Comparison of ENCODE assay signal across 24 cellular contexts in genomic region chr6:28862077-28862476, GRCh38.
"Had no signal": no experiment of that assay in that cellular context is flagged by ENCODE, and none has a peak within 500 bp of the region (broad histone marks: within the 10 kb centered on the region; RNA-seq: fewer than 3 reads in every experiment).

No MANE protein-coding gene starts in this region.

- H3K27me3 ChIP-seq: body of pancreas, thyroid gland had no signal

- H3K4me3 ChIP-seq: body of pancreas, gastrocnemius medialis, left lung, lung, thyroid gland had no signal

- H3K9me3 Mint-ChIP-seq: stimulated activated naive CD8-positive, alpha-beta T cell treated with anti-CD3 and anti-CD28 coated beads, Interleukin-15, Interleukin-2, amounts not matched to agents 100 ng/mL and 50 ng/mL, for 24 hours had no signal

- H3K4me3 Mint-ChIP-seq: activated CD8-positive, alpha-beta T cell treated with anti-CD3 and anti-CD28 coated beads, Interleukin-2, amount 10 ng/mL, durations not matched to agents 7 days and 5 days; stimulated activated naive CD8-positive, alpha-beta T cell treated with anti-CD3 and anti-CD28 coated beads, Interleukin-15, Interleukin-2, amounts not matched to agents 100 ng/mL and 50 ng/mL, for 24 hours had no signal

- H3K36me3 ChIP-seq: gastrocnemius medialis, left lung, thyroid gland had no signal

- DNase-seq: activated CD4-positive, alpha-beta T cell treated with anti-CD3 and anti-CD28 coated beads, Interleukin-2, amount 50 U/mL, for 1 hour; activated CD4-positive, CD25-positive, alpha-beta regulatory T cell treated with anti-CD3 and anti-CD28 coated beads, Interleukin-2, amount 50 U/mL, for 72 hours; activated CD8-positive, alpha-beta T cell treated with anti-CD3 and anti-CD28 coated beads, Interleukin-2, amount 10 ng/mL, durations not matched to agents 7 days and 5 days; activated naive CD4-positive, alpha-beta T cell treated with Interleukin-2 at 50 U/mL for 16 hours; anterior cingulate cortex; body of pancreas; effector memory CD4-positive, alpha-beta T cell; gastrocnemius medialis; hippocampal formation; kidney glomerular epithelial cell; left lung; naive thymus-derived CD8-positive, alpha-beta T cell; nucleus accumbens; right cardiac atrium; stimulated activated CD4-positive, alpha-beta T cell treated with anti-CD3 and anti-CD28 coated beads, Interleukin-12 subunit alpha, Interleukin-12 subunit beta, amount 100 ng/mL, for 4 hours; stimulated activated CD4-positive, alpha-beta T cell treated with anti-CD3 and anti-CD28 coated beads, Interleukin-4, amount 100 ng/mL, for 4 hours; SW 1271; thyroid gland; WERI-Rb-1 had no signal

- H3K27ac Mint-ChIP-seq: activated CD8-positive, alpha-beta T cell treated with anti-CD3 and anti-CD28 coated beads, Interleukin-2, amount 10 ng/mL, durations not matched to agents 7 days and 5 days; activated T-helper 2 cell treated with anti-CD3 and anti-CD28 coated beads, Interferon-gamma antibody, Interleukin-2, Interleukin-4, amounts not matched to agents 10 μg/mL and 5 μg/mL and 100 μg/mL, durations not matched to agents 14 hours and 24 hours and 36 hours; stimulated activated naive CD8-positive, alpha-beta T cell treated with anti-CD3 and anti-CD28 coated beads, Interleukin-15, Interleukin-2, amounts not matched to agents 100 ng/mL and 50 ng/mL, for 24 hours had no signal

- H3K9me3 ChIP-seq: body of pancreas, gastrocnemius medialis, thyroid gland had no signal

- H3K27ac ChIP-seq: body of pancreas, gastrocnemius medialis, left lung, parathyroid adenoma, thyroid gland, WERI-Rb-1 had no signal

- ATAC-seq: activated CD8-positive, alpha-beta T cell treated with anti-CD3 and anti-CD28 coated beads, Interleukin-2, amount 10 ng/mL, durations not matched to agents 7 days and 5 days; body of pancreas; esophagus mucosa; gastrocnemius medialis; left lung; naive thymus-derived CD8-positive, alpha-beta T cell; right cardiac atrium had no signal
